Comparison of ENCODE assay signal across 12 cellular contexts in the genomic region with DNA sequence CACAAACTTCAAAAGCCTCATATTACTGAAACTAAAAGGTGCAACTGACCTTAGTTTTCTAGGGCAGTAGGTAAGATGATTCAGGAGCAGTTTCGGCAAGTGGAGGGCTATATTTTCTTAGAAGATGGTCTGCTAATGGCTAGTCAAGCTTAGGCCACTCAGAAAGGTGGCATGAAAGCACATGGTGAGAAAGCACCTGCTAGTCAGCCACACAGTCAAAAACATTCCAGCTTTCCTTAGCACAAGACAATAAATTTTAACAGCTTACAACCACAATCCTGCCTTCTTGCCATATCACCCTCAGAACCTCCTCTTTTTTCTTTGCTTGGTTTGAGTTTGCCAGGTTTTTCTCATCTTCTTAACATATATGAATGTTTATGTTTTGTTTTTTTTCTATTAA.
DNase-seq lines count a peak whose midpoint lies in the region; ATAC-seq and TF ChIP-seq lines count a peak whose summit lies in the region.
"Had no signal": no experiment of that assay in that cellular context is flagged by ENCODE, and none has a peak within 500 bp of the region (broad histone marks: within the 10 kb centered on the region; RNA-seq: fewer than 3 reads in every experiment).

No MANE protein-coding gene starts in this region.

- DNase-seq in GM12865 (ENCODE audit: low read depth) (peak; percentile 4), adipocyte (ENCODE audit: low read depth) (no peak), left colon (no peak), smooth muscle cell (lab: John Stamatoyannopoulos, UW; ENCODE audit: unreplicated experiment) (no peak)
- no peak for DNase-seq in stimulated activated naive CD4-positive, alpha-beta T cell (lab: John Stamatoyannopoulos, UW)
- DNase-seq: activated T-cell treated with anti-CD3 and anti-CD28 coated beads, Interleukin-2, amount 50 U/mL, for 24 hours; CD4-positive, CD25-positive, alpha-beta regulatory T cell; GF-D8; SHP77 treated with DMSO at 0.1 percent for 48 hours had no signal

- H3F3A ChIP-seq in smooth muscle cell (ENCODE audit: low read depth): no peaks in the 10 kb centered on the region

- no peak overlapping the region for H2AFZ ChIP-seq in smooth muscle cell (ENCODE audit: low read depth)

- no peaks in the 10 kb centered on the region for H4K20me1 ChIP-seq in smooth muscle cell (ENCODE audit: low read depth)

- peak; percentile 59 for ATAC-seq in left colon
- no peak for ATAC-seq in GM21367 (IDR thresholded peaks at IDR 0.05; ENCODE audit: unreplicated experiment)
- no peak for ATAC-seq in GM19395 (IDR thresholded peaks at IDR 0.05; ENCODE audit: unreplicated experiment)

- TF ChIP-seq CTCF in GM12865 (IDR thresholded peaks at IDR 0.05; ENCODE audit: insufficient read depth, low read depth, low read length, missing control alignments): no peak
- no peak for TF ChIP-seq CTCF in smooth muscle cell (IDR thresholded peaks at IDR 0.05; ENCODE audit: borderline replicate concordance, insufficient read depth, poor library complexity, severe bottlenecking)

- intact Hi-C loops in left colon (cut with DNase I, micrococcal nuclease): no loop called here

- 95% methylated on average over 1 of the region's 1 CpG for WGBS in smooth muscle cell (ENCODE audit: low lambda C conversion rate)

- H3K4me1 ChIP-seq in adipocyte (ENCODE audit: control insufficient read depth, insufficient read depth, low read length) (peaks cover 21% of the 10 kb centered on the region), smooth muscle cell (ENCODE audit: low read depth) (no peaks in the 10 kb centered on the region)

- no peak overlapping the region for H3K4me2 ChIP-seq in smooth muscle cell

- H3K4me3 ChIP-seq in GM12865 (ENCODE audit: low read depth, low read length) (no peak overlapping the region), adipocyte (ENCODE audit: low read length) (peak overlapping the region; percentile 12), smooth muscle cell (no peak overlapping the region)
- H3K4me3 ChIP-seq: spleen had no signal

- H3K9ac ChIP-seq in adipocyte (ENCODE audit: low read length): no peak overlapping the region
- H3K9ac ChIP-seq in smooth muscle cell (ENCODE audit: low read depth): no peak overlapping the region

- no peaks in the 10 kb centered on the region for H3K79me2 ChIP-seq in smooth muscle cell (ENCODE audit: low read depth)

- H3K9me3 ChIP-seq in adipocyte (ENCODE audit: control insufficient read depth, low read length) (no peaks in the 10 kb centered on the region), smooth muscle cell (replicated peaks; ENCODE audit: low read depth) (no peaks in the 10 kb centered on the region)
- H3K9me3 ChIP-seq: spleen had no signal

- H3K36me3 ChIP-seq in adipocyte (ENCODE audit: control insufficient read depth, insufficient read depth, low read length, severe bottlenecking) (no peaks in the 10 kb centered on the region), smooth muscle cell (ENCODE audit: low read depth) (no peaks in the 10 kb centered on the region)

- H3K27me3 ChIP-seq in adipocyte (replicated peaks; ENCODE audit: control insufficient read depth, insufficient read depth, low read length): no peaks in the 10 kb centered on the region
- H3K27me3 ChIP-seq in smooth muscle cell (ENCODE audit: low read depth): no peaks in the 10 kb centered on the region
- H3K27me3 ChIP-seq: spleen had no signal

- peak overlapping the region; percentile 8 for H3K27ac ChIP-seq in smooth muscle cell (ENCODE audit: low read depth)
